22 cellular contexts compared by ENCODE assay signal in the genomic region with DNA sequence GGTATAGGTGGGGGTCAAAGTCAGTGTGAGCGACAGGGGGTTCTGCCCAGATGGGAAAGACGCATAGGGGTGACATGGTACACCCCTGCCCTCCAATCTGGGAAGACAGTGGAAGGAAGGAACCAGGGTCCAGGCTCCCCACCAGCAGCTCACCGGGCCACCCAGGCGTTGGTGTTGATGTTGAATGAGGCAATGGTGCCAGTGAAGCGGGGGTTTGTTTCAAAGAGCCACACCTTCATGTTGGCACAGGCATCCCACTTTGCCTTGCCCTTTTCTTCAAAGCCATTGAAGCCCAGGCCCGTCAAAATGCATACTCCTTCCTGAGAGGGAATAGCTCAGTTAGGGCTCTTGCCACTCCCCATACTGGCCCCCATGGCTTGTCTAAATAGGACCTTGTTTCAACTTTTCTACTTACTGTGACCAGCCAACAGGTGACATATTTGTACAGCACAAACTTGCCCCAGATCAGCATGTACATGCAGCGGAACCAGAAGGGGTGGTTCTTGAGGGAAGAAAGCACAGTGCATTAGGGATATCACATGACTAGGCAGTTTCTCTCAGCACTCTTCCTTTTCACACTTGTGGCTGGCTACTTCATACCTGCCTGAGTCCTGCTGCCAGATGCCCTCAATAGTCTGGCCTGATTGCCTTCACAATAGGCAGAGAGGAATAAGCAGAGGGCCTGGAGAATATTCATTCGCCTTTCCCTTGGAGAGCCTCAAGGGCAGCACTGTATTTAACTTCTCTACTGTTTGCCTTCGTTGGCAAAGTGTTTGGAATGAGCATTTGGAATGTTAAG. TPM values are rescaled to one million over a fixed set of nuclear protein-coding genes. Genes with fewer than 3 reads are reported as not detected.
DNase-seq lines count a peak whose midpoint lies in the region; ATAC-seq, FAIRE-seq and TF ChIP-seq lines count a peak whose summit lies in the region.
"Had no signal": no experiment of that assay in that cellular context is flagged by ENCODE, and none has a peak within 500 bp of the region (broad histone marks: within the 10 kb centered on the region; RNA-seq: fewer than 3 reads in every experiment).

No MANE protein-coding gene starts in this region.

- peaks cover 17% of the 10 kb centered on the region for H3K36me3 Mint-ChIP-seq in astrocyte (ENCODE audit: low read depth, unreplicated experiment)

- peak in 1 of 2 experiments; percentile 35; a peak in 2 of 6 replicates for ATAC-seq in A549
- ATAC-seq in HCT116, result peak; percentile 28
- ATAC-seq in left lung, result peak; percentile 83
- ATAC-seq in HG02678 (IDR thresholded peaks at IDR 0.05; ENCODE audit: unreplicated experiment), result no peak

- intact Hi-C loops in HCT116 (cut with micrococcal nuclease), result no loop called here
- intact Hi-C loops in left lung (cut with DNase I), result no loop called here
- intact Hi-C loops in breast epithelium (cut with DNase I; ENCODE audit: low total_unique reads), result no loop called here

- no peaks in the 10 kb centered on the region for H3K9me3 Mint-ChIP-seq in astrocyte (ENCODE audit: unreplicated experiment)
- H3K9me3 Mint-ChIP-seq: activated T-helper 2 cell treated with anti-CD3 and anti-CD28 coated beads, Interferon-gamma antibody, Interleukin-2, Interleukin-4, amounts not matched to agents 10 μg/mL and 5 μg/mL and 100 μg/mL, durations not matched to agents 14 hours and 24 hours and 36 hours had no signal

- H3K9me3 ChIP-seq in A549 (no peaks in the 10 kb centered on the region), HCT116 (ENCODE audit: control insufficient read depth in 1 of 2, insufficient read depth in 1 of 2, low read depth in 1 of 2, low read length in 2 of 2) (no peaks in the 10 kb centered on the region), astrocyte (ENCODE audit: insufficient read depth, low read depth, low read length) (no peaks in the 10 kb centered on the region), left lung (no peaks in the 10 kb centered on the region), breast epithelium (no peaks in the 10 kb centered on the region), HAP-1 (no peaks in the 10 kb centered on the region)
- H3K9me3 ChIP-seq: BE2C, MG63, tibial artery had no signal

- H3K4me3 Mint-ChIP-seq in astrocyte (ENCODE audit: unreplicated experiment), result no peak overlapping the region

- CTCF ChIA-PET in A549 (lab: Yijun Ruan, JAX) (interaction anchor here (0.6 to 4.9 kb wide), 10 partner anchors 10 to 363 kb away, joined by 3 to 24 read pairs (median 3); a partner anchor contains a TSS), HCT116 (lab: Charles Lee) (interaction anchor here (0.5 to 1.0 kb wide), 2 partner anchors 14 to 75 kb away, joined by 3 read pairs; no protein-coding TSS in a partner anchor)

- H3K27me3 ChIP-seq in HCT116 (ENCODE audit: insufficient read depth, low read length), result no peaks in the 10 kb centered on the region
- no peaks in the 10 kb centered on the region for H3K27me3 ChIP-seq in astrocyte (ENCODE audit: insufficient read depth, low read length)
- no peaks in the 10 kb centered on the region for H3K27me3 ChIP-seq in left lung
- H3K27me3 ChIP-seq in breast epithelium, result no peaks in the 10 kb centered on the region
- H3K27me3 ChIP-seq in HAP-1 (ENCODE audit: low read depth), result no peaks in the 10 kb centered on the region
- H3K27me3 ChIP-seq: BE2C, MG63, tibial artery had no signal

- no peak overlapping the region for H3K4me2 ChIP-seq in A549
- H3K4me2 ChIP-seq in HCT116 (ENCODE audit: low read length), result no peak overlapping the region
- no peak overlapping the region for H3K4me2 ChIP-seq in astrocyte (ENCODE audit: low read length)

- 90% methylated on average over 9 of the region's 9 CpGs for WGBS in A549 (ENCODE audit: missing lambda C conversion rate)

- no peak for TF ChIP-seq EP300 in A549 (IDR thresholded peaks at IDR 0.05)

- H3K4me1 ChIP-seq in A549, result no peaks in the 10 kb centered on the region
- H3K4me1 ChIP-seq in HCT116 (ENCODE audit: control insufficient read depth in 1 of 2, insufficient read depth in 2 of 2, low read length in 2 of 2), result no peaks in the 10 kb centered on the region
- H3K4me1 ChIP-seq in astrocyte (ENCODE audit: insufficient read depth, low read length), result no peaks in the 10 kb centered on the region
- peaks cover 0 to 4% of the 10 kb centered on the region in 2 donors for H3K4me1 ChIP-seq in left lung
- H3K4me1 ChIP-seq in breast epithelium, result no peaks in the 10 kb centered on the region
- H3K4me1 ChIP-seq in HAP-1, result no peaks in the 10 kb centered on the region
- H3K4me1 ChIP-seq: BE2C, tibial artery had no signal

- TF ChIP-seq RAD21 in A549 (conservative IDR thresholded peaks at IDR 0.05 in 1 of 2, IDR thresholded peaks at IDR 0.05 in 1 of 2), result no peak
- no peak for TF ChIP-seq RAD21 in HCT116 (IDR thresholded peaks at IDR 0.05; ENCODE audit: low read depth)

- no peaks in the 10 kb centered on the region for H3K9me2 ChIP-seq in HCT116 (ENCODE audit: insufficient read depth)

- DNase-seq in A549 (ENCODE audit: low read depth in 1 of 2, low spot score in 1 of 2) (no peak), HCT116 (ENCODE audit: low read depth, low spot score) (no peak), astrocyte (ENCODE audit: low read depth) (no peak), left lung (no peak), foreskin fibroblast (no peak), breast epithelium (ENCODE audit: low spot score in 2 of 2) (no peak), HAP-1 (ENCODE audit: low spot score in 2 of 2) (no peak)
- DNase-seq: activated CD4-positive, alpha-beta T cell treated with anti-CD3 and anti-CD28 coated beads for 48 hours; BE2C; central memory CD4-positive, alpha-beta T cell; HCEC 1CT; head of caudate nucleus; MG63; NCI-H2029 treated with DMSO at 0.1 percent for 48 hours; NCI-H69 had no signal

- no peak overlapping the region for H2AFZ ChIP-seq in HCT116 (ENCODE audit: low read depth, low read length, poor library complexity, severe bottlenecking)
- no peak overlapping the region for H2AFZ ChIP-seq in astrocyte (ENCODE audit: low read depth, low read length)

- TF ChIP-seq POLR2A in A549 (IDR thresholded peaks at IDR 0.05; ENCODE audit: low read length), result no peak
- no peak for TF ChIP-seq POLR2A in HCT116 (IDR thresholded peaks at IDR 0.05; ENCODE audit: borderline replicate concordance, extremely low read depth, insufficient read depth, insufficient read length)
- TF ChIP-seq POLR2A in breast epithelium (IDR thresholded peaks at IDR 0.05), result no peak

- no peaks in the 10 kb centered on the region for H3K4me1 Mint-ChIP-seq in astrocyte (ENCODE audit: low read depth, unreplicated experiment)

- RAD21 ChIA-PET in HCT116 (lab: Charles Lee; ENCODE audit: low non-redundant PET in 1 of 2, low total read pairs in 2 of 2, uncharacterized antibody in 2 of 2, unreplicated experiment in 2 of 2), result no interaction called here

- no peak overlapping the region for H3K4me3 ChIP-seq in A549
- H3K4me3 ChIP-seq in HCT116 (replicated peaks in 1 of 2; ENCODE audit: low read depth in 1 of 2, low read length in 2 of 2), result no peak overlapping the region
- no peak overlapping the region for H3K4me3 ChIP-seq in astrocyte (ENCODE audit: insufficient read depth, low read depth, low read length)
- H3K4me3 ChIP-seq in left lung, result no peak overlapping the region
- H3K4me3 ChIP-seq in foreskin fibroblast (ENCODE audit: low read depth in 1 of 2, low read length in 2 of 2), result no peak overlapping the region
- H3K4me3 ChIP-seq in breast epithelium, result no peak overlapping the region
- H3K4me3 ChIP-seq in HAP-1, result no peak overlapping the region
- H3K4me3 ChIP-seq: MG63, tibial artery had no signal

- H3K9ac ChIP-seq in HCT116 (ENCODE audit: low read length) (no peak overlapping the region), astrocyte (ENCODE audit: low read length) (no peak overlapping the region)

- TF ChIP-seq CTCF in A549 (IDR thresholded peaks at IDR 0.05), result no peak
- TF ChIP-seq CTCF in HCT116 (IDR thresholded peaks at IDR 0.05 in 2 of 3, conservative IDR thresholded peaks at IDR 0.05 in 1 of 3; ENCODE audit: borderline replicate concordance in 1 of 3, insufficient read depth in 1 of 3, low read depth in 2 of 3, low read length in 2 of 3), result no peak
- no peak for TF ChIP-seq CTCF in astrocyte (IDR thresholded peaks at IDR 0.05; ENCODE audit: insufficient read depth, low read depth, low read length)
- no peak for TF ChIP-seq CTCF in left lung (IDR thresholded peaks at IDR 0.05)
- no peak for TF ChIP-seq CTCF in foreskin fibroblast (IDR thresholded peaks at IDR 0.05; ENCODE audit: low read depth, low read length)
- TF ChIP-seq CTCF in breast epithelium (IDR thresholded peaks at IDR 0.05), result no peak

- peak overlapping the region; percentile 53 for H3K27ac Mint-ChIP-seq in astrocyte (ENCODE audit: unreplicated experiment)
- H3K27ac Mint-ChIP-seq: activated T-helper 2 cell treated with anti-CD3 and anti-CD28 coated beads, Interferon-gamma antibody, Interleukin-2, Interleukin-4, amounts not matched to agents 10 μg/mL and 5 μg/mL and 100 μg/mL, durations not matched to agents 14 hours and 24 hours and 36 hours had no signal

- H3K27ac ChIP-seq in A549, result peak overlapping the region in 1 of 2 experiments; percentile 7; a peak in 1 of 6 replicates
- 0 out of 2 replicates have a peak overlapping the region, but pooled peaks have one; percentile 27 for H3K27ac ChIP-seq in HCT116 (ENCODE audit: low read depth, low read length)
- H3K27ac ChIP-seq in astrocyte (ENCODE audit: low read depth, low read length), result no peak overlapping the region
- peak overlapping the region; percentile 29 to 68 for H3K27ac ChIP-seq in left lung
- H3K27ac ChIP-seq in breast epithelium, result peak overlapping the region in 1 of 2 donors; percentile 2
- H3K27ac ChIP-seq: tibial artery had no signal

- H3K36me3 ChIP-seq in HCT116 (ENCODE audit: control insufficient read depth in 1 of 2, insufficient read depth in 2 of 2, low read length in 2 of 2) (peaks cover 57 to 65% of the 10 kb centered on the region in 2 experiments), astrocyte (ENCODE audit: insufficient read depth, low read length) (peaks cover 57% of the 10 kb centered on the region), left lung (peaks cover 0 to 96% of the 10 kb centered on the region in 2 donors), breast epithelium (peaks cover 4% of the 10 kb centered on the region), HAP-1 (replicated peaks) (peaks cover 82% of the 10 kb centered on the region)

- no peaks in the 10 kb centered on the region for H3K27me3 Mint-ChIP-seq in astrocyte (ENCODE audit: low read depth, unreplicated experiment)

- POLR2A ChIA-PET in A549 (lab: Yijun Ruan, JAX) (interaction anchor here (1.1 to 2.1 kb wide), 3 partner anchors 17 to 97 kb away, joined by 3 to 7 read pairs (median 5); no protein-coding TSS in a partner anchor), HCT116 (lab: Charles Lee) (interaction anchor here (0.5 to 1.4 kb wide), 2 partner anchors 111 to 130 kb away, joined by 3 read pairs; a partner anchor contains a TSS)

- in situ Hi-C loops in HAP-1 (cut with MboI; ENCODE audit: low sequenced_read_pairs), result no loop called here

- H4K20me1 ChIP-seq in HCT116 (ENCODE audit: insufficient read depth), result no peaks in the 10 kb centered on the region
- no peaks in the 10 kb centered on the region for H4K20me1 ChIP-seq in astrocyte (ENCODE audit: insufficient read depth, low read length)

- H3K79me2 ChIP-seq in HCT116 (ENCODE audit: insufficient read depth, low read length) (peaks cover 14% of the 10 kb centered on the region), astrocyte (ENCODE audit: insufficient read depth, low read length) (peaks cover 7% of the 10 kb centered on the region)

- FAIRE-seq in A549 (lab: Jason Lieb, UNC) (no peak), astrocyte (lab: Jason Lieb, UNC) (no peak)

- no TSS peak for BruUV-seq in HCT116 (replicated peaks; lab: Mats Ljungman, UMichigan)

RNA-seq across cellular contexts. Expression of a gene that starts 7.7 kb away (rescaled TPM):
- polyA plus RNA-seq in A549 (2011; rRNA removed), result 92.0 and 96.7 TPM in 2 replicates
- polyA plus RNA-seq in A549 (2012; cell fraction: cytosol; rRNA removed), result 70.5 and 89.3 TPM in 2 replicates
- polyA plus RNA-seq in A549 (2012; cell fraction: nucleus; rRNA removed), result 40.5 and 53.4 TPM in 2 replicates
- 65.7 to 78.2 TPM (median 67.9 TPM) in 3 replicates for polyA plus RNA-seq in A549 (2017; fragmentation: RNase III; extraction: RNeasy Plus Mini Kit Qiagen cat#74134 plus additional on column Dnase treatment)
- polyA minus RNA-seq in A549 (2011; rRNA and poly(A)+ RNA removed), result 47.0 and 54.0 TPM in 2 replicates
- 111 TPM for total RNA-seq in HCT116 (2021; ENCODE audit: unreplicated experiment)
- 80.4 and 92.7 TPM in 2 replicates for polyA plus RNA-seq in HCT116 (2012)
- 38.6 and 39.1 TPM in 2 replicates for total RNA-seq in astrocyte
- total RNA-seq in left lung, result 10 to 100 TPM; 36.3 to 46.6 TPM
- 10 to 100 TPM; 29.6 to 52.0 (median 49.5) TPM for total RNA-seq in breast epithelium

RNA-seq across cellular contexts. Expression of a gene that starts 7.9 kb away (rescaled TPM):
- polyA plus RNA-seq in A549 (2011; rRNA removed), result 296 and 297 TPM in 2 replicates
- polyA plus RNA-seq in A549 (2012; cell fraction: cytosol; rRNA removed), result 618 and 641 TPM in 2 replicates
- 611 and 629 TPM in 2 replicates for polyA plus RNA-seq in A549 (2012; cell fraction: nucleus; rRNA removed)
- polyA plus RNA-seq in A549 (2017; fragmentation: RNase III; extraction: RNeasy Plus Mini Kit Qiagen cat#74134 plus additional on column Dnase treatment), result 292 to 313 TPM (median 293 TPM) in 3 replicates
- 232 and 240 TPM in 2 replicates for polyA minus RNA-seq in A549 (2011; rRNA and poly(A)+ RNA removed)
- total RNA-seq in HCT116 (2021; ENCODE audit: unreplicated experiment), result 466 TPM
- 331 and 372 TPM in 2 replicates for polyA plus RNA-seq in HCT116 (2012)
- 171 and 176 TPM in 2 replicates for total RNA-seq in astrocyte
- total RNA-seq in left lung, result 100 to 1,000 TPM; 113 to 142 TPM
- total RNA-seq in breast epithelium, result 100 to 1,000 TPM; 194 to 237 (median 221) TPM

RNA-seq across cellular contexts. Expression of a gene that starts 27.2 kb away (rescaled TPM):
- polyA plus RNA-seq in A549 (2011; rRNA removed) (18.9 and 29.0 TPM in 2 replicates), A549 (2017; fragmentation: RNase III; extraction: RNeasy Plus Mini Kit Qiagen cat#74134 plus additional on column Dnase treatment) (14.2 to 17.1 TPM (median 15.1 TPM) in 3 replicates)
- 29.3 and 29.7 TPM in 2 replicates for polyA plus RNA-seq in A549 (2012; cell fraction: cytosol; rRNA removed)
- polyA plus RNA-seq in A549 (2012; cell fraction: nucleus; rRNA removed), result 53.2 and 54.2 TPM in 2 replicates
- polyA minus RNA-seq in A549 (2011; rRNA and poly(A)+ RNA removed), result 17.7 and 25.4 TPM in 2 replicates
- total RNA-seq in HCT116 (2021; ENCODE audit: unreplicated experiment) (47.7 TPM), astrocyte (5.2 and 8.9 TPM in 2 replicates), left lung (100 to 1,000 TPM in 1 of 2 donors, 10 to 100 TPM in 1; 74.6 to 145 TPM), breast epithelium (10 to 100 TPM; 14.7 to 28.0 (median 20.3) TPM)
- polyA plus RNA-seq in HCT116 (2012), result 63.9 and 64.2 TPM in 2 replicates

RNA-seq across cellular contexts. Expression of a gene that starts 34.6 kb away (rescaled TPM):
- 466 and 493 TPM in 2 replicates for polyA plus RNA-seq in A549 (2011; rRNA removed)
- polyA plus RNA-seq in A549 (2012; cell fraction: cytosol; rRNA removed), result 958 and 1,062 TPM in 2 replicates
- polyA plus RNA-seq in A549 (2012; cell fraction: nucleus; rRNA removed), result 535 and 597 TPM in 2 replicates
- polyA plus RNA-seq in A549 (2017; fragmentation: RNase III; extraction: RNeasy Plus Mini Kit Qiagen cat#74134 plus additional on column Dnase treatment), result 224 to 273 TPM (median 261 TPM) in 3 replicates
- 98.2 and 108 TPM in 2 replicates for polyA minus RNA-seq in A549 (2011; rRNA and poly(A)+ RNA removed)
- total RNA-seq in HCT116 (2021; ENCODE audit: unreplicated experiment), result 202 TPM
- polyA plus RNA-seq in HCT116 (2012), result 409 and 485 TPM in 2 replicates
- total RNA-seq in astrocyte, result 117 and 123 TPM in 2 replicates
- total RNA-seq in left lung, result 100 to 1,000 TPM; 159 to 194 TPM
- total RNA-seq in breast epithelium, result 100 to 1,000 TPM; 515 to 824 (median 547) TPM

RNA-seq across cellular contexts. Expression of a gene that starts 34.8 kb away (rescaled TPM):
- polyA plus RNA-seq in A549 (2011; rRNA removed), result not detected in 2 replicates
- polyA plus RNA-seq in A549 (2012; cell fraction: cytosol; rRNA removed), result not detected in 2 replicates
- polyA plus RNA-seq in A549 (2012; cell fraction: nucleus; rRNA removed), result not detected in 2 replicates
- polyA plus RNA-seq in A549 (2017; fragmentation: RNase III; extraction: RNeasy Plus Mini Kit Qiagen cat#74134 plus additional on column Dnase treatment), result not detected in 3 replicates
- not detected in 2 replicates for polyA minus RNA-seq in A549 (2011; rRNA and poly(A)+ RNA removed)
- total RNA-seq in HCT116 (2021; ENCODE audit: unreplicated experiment), result not detected
- not detected in 2 replicates for polyA plus RNA-seq in HCT116 (2012)
- not detected in 2 replicates for total RNA-seq in astrocyte
- total RNA-seq in left lung, result not detected
- not detected for total RNA-seq in breast epithelium
- total RNA-seq: activated T-helper 2 cell treated with anti-CD3 and anti-CD28 coated beads, Interferon-gamma antibody, Interleukin-2, Interleukin-4, amounts not matched to agents 10 μg/mL and 5 μg/mL and 100 μg/mL, durations not matched to agents 14 hours and 24 hours and 36 hours; kidney epithelial cell; posterior vena cava; RPMI7951; T-helper 2 cell treated with Interferon-gamma antibody and Interleukin-4, amounts not matched to agents 100 ng/mL and 5 ng/mL, for 36 hours had no signal
